In genomic region chr17:76737676-76738467, GRCh38 we compare ENCODE assay signal across 8 cellular contexts. TPM values are rescaled to one million over a fixed set of nuclear protein-coding genes. Genes with fewer than 3 reads are reported as not detected.
DNase-seq lines count a peak whose midpoint lies in the region; ATAC-seq and TF ChIP-seq lines count a peak whose summit lies in the region.

Gene MFSD11, plus strand, starts transcription at chr17:76738119. Its CDS starts 234 bp downstream, at chr17:76738353.

- DNase-seq in Ammon's horn (ENCODE audit: low spot score) (peak; percentile 92), NCI-H524 (lab: John Stamatoyannopoulos, UW) (peak; percentile 99), coronary artery (ENCODE audit: low spot score) (no peak)
- peak; percentile 91 for DNase-seq in activated CD4-positive, alpha-beta T cell treated with anti-CD3 and anti-CD28 coated beads, Interleukin-2, amount 10 ng/mL, durations not matched to agents 7 days and 5 days
- peak; percentile 80 to 89 (median 85) for DNase-seq in stimulated activated CD4-positive, alpha-beta T cell treated with anti-CD3 and anti-CD28 coated beads, Interleukin-1b, Interleukin-23, amount 100 ng/mL, for 24 hours (ENCODE audit: low read depth in 4 of 4, low spot score in 1 of 4)

- POLR2A ChIA-PET in activated CD4-positive, alpha-beta T cell treated with anti-CD3 and anti-CD28 coated beads, Interleukin-2, amount 10 ng/mL, durations not matched to agents 7 days and 5 days (lab: Charles Lee), result interaction anchor here (0.6 to 1.3 kb wide), 4 partner anchors 10 to 371 kb away, joined by 3 to 5 read pairs (median 4); no protein-coding TSS in a partner anchor

- H3K4me1 Mint-ChIP-seq in activated CD4-positive, alpha-beta T cell treated with anti-CD3 and anti-CD28 coated beads, Interleukin-2, amount 10 ng/mL, durations not matched to agents 7 days and 5 days, result peaks cover 49% of the 10 kb centered on the region

- no peaks in the 10 kb centered on the region for H3K9me3 Mint-ChIP-seq in activated CD4-positive, alpha-beta T cell treated with anti-CD3 and anti-CD28 coated beads, Interleukin-2, amount 10 ng/mL, durations not matched to agents 7 days and 5 days

- H3K4me3 Mint-ChIP-seq in activated CD4-positive, alpha-beta T cell treated with anti-CD3 and anti-CD28 coated beads, Interleukin-2, amount 10 ng/mL, durations not matched to agents 7 days and 5 days, result peak within 1 kb of the TSS; percentile 88

- peak; percentile 24 for TF ChIP-seq POLR2A in GM19193 (IDR thresholded peaks at IDR 0.05; ENCODE audit: extremely low read depth, insufficient read depth, insufficient read length)

- no peak for TF ChIP-seq CTCF in coronary artery (IDR thresholded peaks at IDR 0.05)

- H3K27me3 ChIP-seq in layer of hippocampus (ENCODE audit: control insufficient read depth, insufficient read depth, low read length), result no peaks in the 10 kb centered on the region

- H3K4me3 ChIP-seq in coronary artery, result peak within 1 kb of the TSS; percentile 96

- CTCF ChIA-PET in activated CD4-positive, alpha-beta T cell treated with anti-CD3 and anti-CD28 coated beads, Interleukin-2, amount 10 ng/mL, durations not matched to agents 7 days and 5 days (lab: Charles Lee), result interaction anchor here (1.2 to 2.0 kb wide), 3 partner anchors 10 to 215 kb away, joined by 4 to 9 read pairs (median 5); no protein-coding TSS in a partner anchor

- peak within 1 kb of the TSS; percentile 99 for H3K27ac Mint-ChIP-seq in activated CD4-positive, alpha-beta T cell treated with anti-CD3 and anti-CD28 coated beads, Interleukin-2, amount 10 ng/mL, durations not matched to agents 7 days and 5 days

- no peaks in the 10 kb centered on the region for H3K27me3 Mint-ChIP-seq in activated CD4-positive, alpha-beta T cell treated with anti-CD3 and anti-CD28 coated beads, Interleukin-2, amount 10 ng/mL, durations not matched to agents 7 days and 5 days

- H3K27ac ChIP-seq in coronary artery (peak within 1 kb of the TSS; percentile 98 to 99), layer of hippocampus (ENCODE audit: low read depth, low read length) (peak within 1 kb of the TSS; percentile 100)

- H3K36me3 Mint-ChIP-seq in activated CD4-positive, alpha-beta T cell treated with anti-CD3 and anti-CD28 coated beads, Interleukin-2, amount 10 ng/mL, durations not matched to agents 7 days and 5 days (ENCODE audit: low read depth), result peaks cover 48% of the 10 kb centered on the region

- peak; percentile 33 for ATAC-seq in HG03378 (IDR thresholded peaks at IDR 0.05; ENCODE audit: unreplicated experiment)

RNA-seq across cellular contexts. Expression of gene MFSD11, which starts in this region (rescaled TPM):
- total RNA-seq in activated CD4-positive, alpha-beta T cell treated with anti-CD3 and anti-CD28 coated beads, Interleukin-2, amount 10 ng/mL, durations not matched to agents 7 days and 5 days, result 10 to 100 TPM; 21.8 to 27.7 TPM
